ENCODE assay signal across 15 cellular contexts in genomic region chr6:31528821-31529328, GRCh38. TPM values are rescaled to one million over a fixed set of nuclear protein-coding genes. Genes with fewer than 3 reads are reported as not detected.
DNase-seq lines count a peak whose midpoint lies in the region; ATAC-seq, FAIRE-seq and TF ChIP-seq lines count a peak whose summit lies in the region.
"Had no signal": no experiment of that assay in that cellular context is flagged by ENCODE, and none has a peak within 500 bp of the region (broad histone marks: within the 10 kb centered on the region; RNA-seq: fewer than 3 reads in every experiment).

MCCD1 (plus strand) TSS chr6:31528962; CDS start chr6:31529015, 53 bp downstream.

- RAD21 ChIA-PET in GM12878 (lab: Charles Lee; ENCODE audit: unreplicated experiment): no interaction called here

- peaks cover 7 to 20% (median 11%) of the 10 kb centered on the region in 4 donors for H3K4me1 Mint-ChIP-seq in CD4-positive, CD25-positive, alpha-beta regulatory T cell
- peaks cover 42% of the 10 kb centered on the region for H3K4me1 Mint-ChIP-seq in HFFc6 (ENCODE audit: low read depth)
- peaks cover 4 to 14% (median 9%) of the 10 kb centered on the region in 3 donors for H3K4me1 Mint-ChIP-seq in naive B cell

- H3K36me3 Mint-ChIP-seq in CD4-positive, CD25-positive, alpha-beta regulatory T cell: peaks cover 21% of the 10 kb centered on the region
- H3K36me3 Mint-ChIP-seq in HFFc6 (ENCODE audit: low read depth) (peaks cover 35% of the 10 kb centered on the region), naive B cell (peaks cover 6 to 13% of the 10 kb centered on the region in 2 donors)

- no peak within 1 kb of the TSS for H3K4me3 ChIP-seq in CD4-positive, CD25-positive, alpha-beta regulatory T cell (ENCODE audit: low read depth, low read length)
- H3K4me3 ChIP-seq in GM12878: no peak within 1 kb of the TSS

- H4K20me1 ChIP-seq in GM12878 (ENCODE audit: control insufficient read depth, insufficient read depth): no peaks in the 10 kb centered on the region

- BruUV-seq in GM12878 (replicated peaks; lab: Mats Ljungman, UMichigan): no TSS peak

- H3K27me3 ChIP-seq in CD4-positive, CD25-positive, alpha-beta regulatory T cell (ENCODE audit: control insufficient read depth, insufficient read depth, low read length): no peaks in the 10 kb centered on the region
- no peaks in the 10 kb centered on the region for H3K27me3 ChIP-seq in GM12878 (replicated peaks in 1 of 2; ENCODE audit: control insufficient read depth in 2 of 2, insufficient read depth in 2 of 2, low read length in 1 of 2)

- no peak within 1 kb of the TSS for H3K4me3 Mint-ChIP-seq in CD4-positive, CD25-positive, alpha-beta regulatory T cell
- no peak within 1 kb of the TSS for H3K4me3 Mint-ChIP-seq in HFFc6
- no peak within 1 kb of the TSS for H3K4me3 Mint-ChIP-seq in naive B cell
- H3K4me3 Mint-ChIP-seq: CD4-positive, alpha-beta memory T cell had no signal

- peak; percentile 4 to 22 for ATAC-seq in CD4-positive, CD25-positive, alpha-beta regulatory T cell (ENCODE audit: low read depth in 2 of 2)
- ATAC-seq in GM12878: peak; percentile 34
- no peak for ATAC-seq in naive B cell (ENCODE audit: low read depth in 2 of 2)
- no peak for ATAC-seq in GM18870 (IDR thresholded peaks at IDR 0.05; ENCODE audit: unreplicated experiment)
- no peak for ATAC-seq in GM19351 (IDR thresholded peaks at IDR 0.05; ENCODE audit: unreplicated experiment)

- 90% methylated on average over 6 of the region's 7 CpGs for WGBS in GM12878 (ENCODE audit: insufficient coverage, insufficient replicate concordance, low lambda C conversion rate, missing lambda C conversion rate)

- TF ChIP-seq CTCF in HFFc6 (IDR thresholded peaks at IDR 0.05) (no peak), GM12878 (IDR thresholded peaks at IDR 0.05 in 2 of 3, conservative IDR thresholded peaks at IDR 0.05 in 1 of 3; ENCODE audit: control insufficient read depth in 2 of 3, extremely low read depth in 1 of 3, insufficient read depth in 1 of 3, low read depth in 3 of 3, low read length in 3 of 3) (no peak)

- SMC1A ChIA-PET in GM12878 (lab: Charles Lee; ENCODE audit: uncharacterized antibody, unreplicated experiment): interaction anchor here (1.0 to 1.8 kb wide), 2 partner anchors 12 to 34 kb away, joined by 3 to 5 read pairs; partner anchors contain the start of gene DDX39B

- CTCF ChIA-PET in GM12878 (lab: Yijun Ruan, JAX): interaction anchor here (2.0 kb wide), 1 partner anchor 34 kb away, joined by 4 read pairs; no protein-coding TSS in a partner anchor

- no peak for FAIRE-seq in GM12878 (lab: Jason Lieb, UNC)
- FAIRE-seq: bronchial epithelial cell, keratinocyte had no signal

- intact Hi-C loops in GM12878 (cut with micrococcal nuclease; ENCODE audit: unreplicated experiment): no loop called here

- H3K4me1 ChIP-seq in CD4-positive, CD25-positive, alpha-beta regulatory T cell (ENCODE audit: control insufficient read depth, insufficient read depth, low read length, poor library complexity, severe bottlenecking): no peaks in the 10 kb centered on the region
- H3K4me1 ChIP-seq in GM12878 (ENCODE audit: control insufficient read depth, insufficient read depth, low read length): no peaks in the 10 kb centered on the region

- H3K9me3 Mint-ChIP-seq in CD4-positive, CD25-positive, alpha-beta regulatory T cell: no peaks in the 10 kb centered on the region
- H3K9me3 Mint-ChIP-seq in HFFc6 (no peaks in the 10 kb centered on the region), naive B cell (no peaks in the 10 kb centered on the region)
- H3K9me3 Mint-ChIP-seq: CD4-positive, alpha-beta memory T cell had no signal

- TF ChIP-seq POLR2A in GM12878 (IDR thresholded peaks at IDR 0.05; ENCODE audit: low read depth, low read length): peak; percentile 69; the same call in 1 of the 2 replicates

- H3K27ac Mint-ChIP-seq in CD4-positive, CD25-positive, alpha-beta regulatory T cell: peak within 1 kb of the TSS in 2 of 3 donors; percentile 26 to 65
- H3K27ac Mint-ChIP-seq in HFFc6 (peak within 1 kb of the TSS; percentile 71), naive B cell (peak within 1 kb of the TSS in 4 of 6 donors; percentile 22 to 78 (median 42))

- H3K9me3 ChIP-seq in CD4-positive, CD25-positive, alpha-beta regulatory T cell (ENCODE audit: control insufficient read depth in 2 of 2, low read length in 2 of 2): no peaks in the 10 kb centered on the region
- H3K9me3 ChIP-seq in GM12878 (replicated peaks; ENCODE audit: control insufficient read depth, insufficient read depth, low read length): no peaks in the 10 kb centered on the region

- no peak within 1 kb of the TSS for H2AFZ ChIP-seq in GM12878 (ENCODE audit: control insufficient read depth, low read depth, low read length)

- no peak for DNase-seq in CD4-positive, CD25-positive, alpha-beta regulatory T cell
- DNase-seq in HFFc6: no peak
- DNase-seq in GM12878 (ENCODE audit: low read depth, low spot score): no peak
- no peak for DNase-seq in naive B cell
- DNase-seq in hippocampal formation (lab: John Stamatoyannopoulos, UW): no peak
- no peak for DNase-seq in GM19240 (ENCODE audit: insufficient read length, low spot score)
- DNase-seq: CD4-positive, alpha-beta memory T cell; MM.1S; NK-92 treated with Interleukin-12 subunit alpha and Interleukin-12 subunit beta, amount 100 ng/mL, for 24 hours; stimulated activated CD4-positive, alpha-beta T cell treated with anti-CD3 and anti-CD28 coated beads, Interleukin-4, amount 100 ng/mL, for 4 hours; substantia nigra had no signal

- H3K27me3 Mint-ChIP-seq in CD4-positive, CD25-positive, alpha-beta regulatory T cell: no peaks in the 10 kb centered on the region
- H3K27me3 Mint-ChIP-seq in HFFc6 (ENCODE audit: insufficient read depth) (peaks cover 5% of the 10 kb centered on the region), naive B cell (no peaks in the 10 kb centered on the region)
- H3K27me3 Mint-ChIP-seq: CD4-positive, alpha-beta memory T cell had no signal

- peaks cover 40% of the 10 kb centered on the region for H3K36me3 ChIP-seq in CD4-positive, CD25-positive, alpha-beta regulatory T cell (ENCODE audit: control insufficient read depth, insufficient read depth, low read length)
- H3K36me3 ChIP-seq in GM12878 (ENCODE audit: control insufficient read depth in 2 of 2, insufficient read depth in 2 of 2, low read length in 1 of 2): peaks cover 14 to 15% of the 10 kb centered on the region in 2 experiments

- no peak for TF ChIP-seq RAD21 in GM12878 (IDR thresholded peaks at IDR 0.05; ENCODE audit: insufficient read depth, low read depth, low read length)

- in situ Hi-C loops in GM12878 (cut with MboI): no loop called here

- no peak within 1 kb of the TSS for H3K27ac ChIP-seq in CD4-positive, CD25-positive, alpha-beta regulatory T cell (ENCODE audit: insufficient read depth, low read length, poor library complexity, severe bottlenecking)
- H3K27ac ChIP-seq in GM12878 (ENCODE audit: control insufficient read depth, insufficient read depth): no peak within 1 kb of the TSS

- H3K4me2 ChIP-seq in GM12878 (ENCODE audit: control insufficient read depth, insufficient read depth): no peak within 1 kb of the TSS

- POLR2A ChIA-PET in GM12878 (lab: Charles Lee): no interaction called here

- H3K9ac ChIP-seq in GM12878 (ENCODE audit: control insufficient read depth, insufficient read depth, low read length): no peak within 1 kb of the TSS

- no peaks in the 10 kb centered on the region; the same call in 1 of the 2 replicates for H3K79me2 ChIP-seq in GM12878 (ENCODE audit: control insufficient read depth, insufficient read depth, low read length)

- TF ChIP-seq EP300 in GM12878 (IDR thresholded peaks at IDR 0.05; ENCODE audit: borderline replicate concordance in 1 of 2, control insufficient read depth in 1 of 2, low read depth in 2 of 2, low read length in 2 of 2): no peak

TF ChIP-seq in GM12878, 131 proteins besides CTCF, POLR2A, EP300 and RAD21 (continues in another document):
- TF ChIP-seq, protein P1, sequence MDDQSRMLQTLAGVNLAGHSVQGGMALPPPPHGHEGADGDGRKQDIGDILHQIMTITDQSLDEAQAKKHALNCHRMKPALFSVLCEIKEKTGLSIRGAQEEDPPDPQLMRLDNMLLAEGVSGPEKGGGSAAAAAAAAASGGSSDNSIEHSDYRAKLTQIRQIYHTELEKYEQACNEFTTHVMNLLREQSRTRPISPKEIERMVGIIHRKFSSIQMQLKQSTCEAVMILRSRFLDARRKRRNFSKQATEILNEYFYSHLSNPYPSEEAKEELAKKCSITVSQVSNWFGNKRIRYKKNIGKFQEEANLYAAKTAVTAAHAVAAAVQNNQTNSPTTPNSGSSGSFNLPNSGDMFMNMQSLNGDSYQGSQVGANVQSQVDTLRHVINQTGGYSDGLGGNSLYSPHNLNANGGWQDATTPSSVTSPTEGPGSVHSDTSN (IDR thresholded peaks at IDR 0.05; ENCODE audit: insufficient replicate concordance, low read depth, low read length): peak; percentile 16
- TF ChIP-seq MTA3 (IDR thresholded peaks at IDR 0.05; ENCODE audit: borderline replicate concordance, low read length) (peak; percentile 63; the same call in 1 of the 2 replicates), EGR1 (IDR thresholded peaks at IDR 0.05; ENCODE audit: borderline replicate concordance in 1 of 2, low read depth in 2 of 2, low read length in 2 of 2) (no peak), POLR2AphosphoS5 (IDR thresholded peaks at IDR 0.05; ENCODE audit: low read length) (peak; percentile 5; the same call in 1 of the 2 replicates)

RNA-seq across cellular contexts. Expression of gene MCCD1, which starts in this region (rescaled TPM):
- total RNA-seq in CD4-positive, CD25-positive, alpha-beta regulatory T cell: not detected
- polyA plus RNA-seq in CD4-positive, CD25-positive, alpha-beta regulatory T cell: not detected
- total RNA-seq in HFFc6 (2021; fragmentation: NEBNext Ultra II Directional; extraction: Animal tissue kit (Norgen Biotek cat#: 25700)): not detected
- total RNA-seq in GM12878 (2013; cell fraction: nucleolus; rRNA removed): not detected in 2 replicates
- total RNA-seq in GM12878 (2014; rRNA removed) (not detected in 2 replicates), GM12878 (2014; rRNA removed; fragmentation: Illumina TruSeq; extraction: Trizol) (not detected in 2 replicates), GM12878 (2021) (not detected in 2 replicates)
- polyA plus RNA-seq in GM12878 (2011; ENCODE audit: low read depth): not detected
- polyA plus RNA-seq in GM12878 (2011; rRNA removed) (not detected in 2 replicates), GM12878 (2014; fragmentation: Illumina TruSeq; extraction: Trizol) (not detected in 2 replicates), GM12878 (2014; fragmentation: Nextera tagmentation; extraction: Ambion mirVana) (not detected), GM12878 (2014; rRNA removed) (not detected in 2 replicates), GM12878 (2016; fragmentation: Nextera tagmentation; extraction: Ambion mirVana) (not detected), naive B cell (ENCODE audit: low read depth in 6 of 6) (not detected)
- polyA plus RNA-seq in GM12878 (2011; cell fraction: cytosol; rRNA removed): not detected in 2 replicates
- polyA plus RNA-seq in GM12878 (2011; cell fraction: nucleus; rRNA removed): not detected in 2 replicates
- 0.18 TPM in 1 of 2 replicates, not detected in the other for polyA plus RNA-seq in GM12878 (2012)
- polyA minus RNA-seq in GM12878 (2011; rRNA and poly(A)+ RNA removed): not detected in 2 replicates
- polyA minus RNA-seq in GM12878 (2011; cell fraction: cytosol; rRNA and poly(A)+ RNA removed): not detected in 2 replicates
- not detected in 2 replicates for polyA minus RNA-seq in GM12878 (2011; cell fraction: nucleus; rRNA and poly(A)+ RNA removed)
- total RNA-seq: bronchial epithelial cell; CD4-positive, alpha-beta memory T cell had no signal
- polyA plus RNA-seq: CD4-positive, alpha-beta memory T cell; keratinocyte had no signal

Comparison
In these comparisons a context has a peak if more than half of its experiments do, and no peak if none do; other contexts are left out.
1. Peak in ATAC-seq in CD4-positive, CD25-positive, alpha-beta regulatory T cell; RNA of the gene not detected or under 1 TPM.
2. Peak in ATAC-seq in GM12878; RNA of the gene not detected or under 1 TPM.